ENCODE assay signal across 8 cellular contexts in the genomic region with DNA sequence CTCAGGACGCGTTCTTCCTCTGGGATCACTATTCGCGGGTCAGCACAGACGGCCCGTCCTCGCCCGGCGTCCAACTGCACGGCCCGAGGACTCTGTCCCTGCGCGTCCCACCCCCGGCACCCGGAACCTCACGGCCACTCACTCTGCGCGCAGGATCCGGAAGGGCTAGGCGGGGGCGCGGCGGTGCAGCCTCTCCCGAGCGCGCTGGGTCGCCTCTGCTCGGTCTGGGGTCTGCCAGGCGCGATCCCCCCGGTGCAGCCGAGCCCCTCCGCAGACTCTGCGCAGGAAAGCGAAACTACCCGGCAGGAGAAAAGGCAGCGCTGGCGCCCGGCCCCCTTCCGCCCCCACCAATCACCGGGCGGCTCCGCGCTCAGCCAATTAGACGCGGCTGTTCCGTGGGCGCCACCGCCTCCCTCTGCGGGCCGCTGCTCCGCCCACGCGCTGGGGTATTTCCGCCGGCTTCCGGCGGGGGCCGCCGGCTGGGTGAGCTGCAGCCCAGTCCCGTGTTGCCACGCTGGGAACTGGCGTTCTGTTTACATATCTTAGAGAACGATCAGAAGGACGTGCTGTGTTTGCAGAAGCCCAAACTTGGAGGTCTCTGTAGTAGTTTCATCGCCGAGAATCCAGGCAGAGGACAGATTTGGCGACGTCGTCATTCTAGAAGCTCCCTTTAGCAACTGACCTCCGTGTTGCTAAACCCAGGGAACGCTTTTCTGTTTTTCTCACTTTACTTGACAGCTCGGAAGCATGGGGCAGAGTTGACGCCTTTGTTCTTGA. TPM values are rescaled to one million over a fixed set of nuclear protein-coding genes. Genes with fewer than 3 reads are reported as not detected.
DNase-seq lines count a peak whose midpoint lies in the region; ATAC-seq, FAIRE-seq and TF ChIP-seq lines count a peak whose summit lies in the region.

TSS of gene STAT1 (minus strand) at position 296 of the 777 bp plus-strand sequence. CDS start 4,168 bp downstream, outside the sequence.

- peaks cover 0 to 9% (median 3%) of the 10 kb centered on the region in 4 experiments; a peak in 5 of 8 replicates for H3K36me3 ChIP-seq in H1 (ENCODE audit: control insufficient read depth in 2 of 4, insufficient read depth in 4 of 4, low read length in 3 of 4)
- H3K36me3 ChIP-seq in mesenchymal stem cell (ENCODE audit: control insufficient read depth in 1 of 2, insufficient read depth in 2 of 2, low read depth in 1 of 2, low read length in 2 of 2), result peaks cover 10 to 36% of the 10 kb centered on the region in 2 experiments

- H4K20me1 ChIP-seq in H1 (replicated peaks in 1 of 2; ENCODE audit: control insufficient read depth in 1 of 2, insufficient read depth in 2 of 2, low read length in 2 of 2), result peaks cover 0 to 4% of the 10 kb centered on the region in 2 experiments

- H3K4me2 ChIP-seq in H1 (ENCODE audit: insufficient read depth in 1 of 2, low read depth in 2 of 2, low read length in 2 of 2) (peak within 1 kb of the TSS; percentile 98 to 99), mesenchymal stem cell (ENCODE audit: low read length, poor library complexity, severe bottlenecking) (peak within 1 kb of the TSS; percentile 87)

- TF ChIP-seq POLR2A in H1 (IDR thresholded peaks at IDR 0.05; ENCODE audit: control extremely low read depth in 1 of 2, low read depth in 2 of 2, low read length in 2 of 2), result peak; percentile 86 to 98

- CTCF ChIA-PET in H1 (lab: Charles Lee; ENCODE audit: partially characterized antibody), result interaction anchor here (1.2 to 3.2 kb wide), 5 partner anchors 9 to 18 kb away, joined by 3 to 15 read pairs (median 8); no protein-coding TSS in a partner anchor

- no peak within 1 kb of the TSS for H3K23ac ChIP-seq in H1 (ENCODE audit: insufficient read length)
- H3K23ac ChIP-seq in mesenchymal stem cell (ENCODE audit: low read length in 2 of 2), result peak within 1 kb of the TSS in 1 of 2 experiments; percentile 46

- H3K27me3 ChIP-seq in H1 (replicated peaks in 1 of 4; ENCODE audit: control insufficient read depth in 3 of 4, extremely low read depth in 1 of 4, insufficient read depth in 3 of 4, low read length in 3 of 4) (peaks cover 0 to 13% (median 6%) of the 10 kb centered on the region in 4 experiments; a peak in 4 of 7 replicates), mesenchymal stem cell (ENCODE audit: control insufficient read depth in 1 of 2, insufficient read depth in 1 of 2, low read length in 2 of 2) (no peaks in the 10 kb centered on the region)

- H3K14ac ChIP-seq in H1 (ENCODE audit: insufficient read length), result no peak within 1 kb of the TSS
- peak within 1 kb of the TSS in 1 of 2 experiments; percentile 97 for H3K14ac ChIP-seq in mesenchymal stem cell (ENCODE audit: low read length in 2 of 2)

- H3K79me1 ChIP-seq in H1 (ENCODE audit: low read depth, low read length) (no peaks in the 10 kb centered on the region), mesenchymal stem cell (replicated peaks; ENCODE audit: low read length, poor library complexity, severe bottlenecking) (no peaks in the 10 kb centered on the region)

- H2AFZ ChIP-seq in H1 (ENCODE audit: low read length), result peak within 1 kb of the TSS; percentile 89
- peak within 1 kb of the TSS; percentile 54 for H2AFZ ChIP-seq in mesenchymal stem cell (ENCODE audit: low read depth, low read length)

- peak within 1 kb of the TSS; percentile 37 for H3K56ac ChIP-seq in H1 (replicated peaks; ENCODE audit: insufficient read length, low read depth, low read length)

- peak; percentile 80 for ATAC-seq in GM19467 (IDR thresholded peaks at IDR 0.05; ENCODE audit: unreplicated experiment)

- H3K9me3 ChIP-seq in H1 (ENCODE audit: insufficient read depth in 2 of 2, low read depth in 1 of 2, low read length in 1 of 2), result no peaks in the 10 kb centered on the region
- no peaks in the 10 kb centered on the region for H3K9me3 ChIP-seq in mesenchymal stem cell (ENCODE audit: control insufficient read depth, low read length)

- H2BK120ac ChIP-seq in H1 (replicated peaks; ENCODE audit: low read depth, low read length) (peak within 1 kb of the TSS; percentile 75), mesenchymal stem cell (ENCODE audit: low read depth, low read length) (peak within 1 kb of the TSS; percentile 54)

- peak within 1 kb of the TSS; percentile 73 for H3K4ac ChIP-seq in H1 (replicated peaks; ENCODE audit: insufficient read length, low read depth, low read length)
- H3K4ac ChIP-seq in mesenchymal stem cell (ENCODE audit: low read depth in 1 of 2, low read length in 2 of 2), result peak within 1 kb of the TSS; percentile 83 to 88

- H2AK5ac ChIP-seq in H1 (ENCODE audit: low read depth, low read length) (no peak within 1 kb of the TSS), mesenchymal stem cell (ENCODE audit: low read length, severe bottlenecking) (peak within 1 kb of the TSS; percentile 93)

- peak within 1 kb of the TSS; percentile 61; the same call in 1 of the 2 replicates for H3K27ac ChIP-seq in H1 (ENCODE audit: low read depth, low read length)
- H3K27ac ChIP-seq in mesenchymal stem cell (ENCODE audit: low read length, poor library complexity, severe bottlenecking), result peak within 1 kb of the TSS; percentile 88

- H2BK15ac ChIP-seq in H1 (ENCODE audit: low read length) (0 out of 2 replicates have a peak within 1 kb of the TSS, but pooled peaks have one; percentile 47), mesenchymal stem cell (ENCODE audit: low read depth, poor library complexity, severe bottlenecking) (peak within 1 kb of the TSS; percentile 12)

- peak; percentile 93 to 100; a peak in 2 of 3 replicates for TF ChIP-seq EP300 in H1 (IDR thresholded peaks at IDR 0.05; ENCODE audit: borderline replicate concordance in 1 of 2, low read depth in 2 of 2, low read length in 2 of 2)

- H2BK20ac ChIP-seq in H1 (ENCODE audit: low read length), result no peak within 1 kb of the TSS

- H3K9ac ChIP-seq in H1 (replicated peaks in 1 of 4; ENCODE audit: extremely low read depth in 1 of 4, low read depth in 3 of 4, low read length in 3 of 4) (peak within 1 kb of the TSS; percentile 70 to 89 (median 76)), mesenchymal stem cell (ENCODE audit: low read length) (peak within 1 kb of the TSS; percentile 99)

- peak within 1 kb of the TSS; percentile 66; the same call in 1 of the 2 replicates for H3K18ac ChIP-seq in H1 (ENCODE audit: extremely low read depth, low read length)
- peak within 1 kb of the TSS; percentile 82 to 96 for H3K18ac ChIP-seq in mesenchymal stem cell (ENCODE audit: low read depth in 1 of 2, low read length in 2 of 2)

- H3K4me3 ChIP-seq in H1 (ENCODE audit: extremely low read depth in 1 of 4, insufficient read depth in 2 of 4, low read depth in 3 of 4, low read length in 4 of 4), result peak within 1 kb of the TSS; percentile 77 to 96 (median 90)
- peak within 1 kb of the TSS; percentile 91 to 100 for H3K4me3 ChIP-seq in mesenchymal stem cell (ENCODE audit: insufficient read depth in 1 of 2, low read depth in 1 of 2, low read length in 2 of 2)

- H4K91ac ChIP-seq in H1 (replicated peaks; ENCODE audit: insufficient read length, low read length) (no peak within 1 kb of the TSS), mesenchymal stem cell (ENCODE audit: low read length) (peak within 1 kb of the TSS; percentile 94)

- H3K4me1 ChIP-seq in H1 (replicated peaks in 1 of 4; ENCODE audit: control insufficient read depth in 3 of 4, insufficient read depth in 4 of 4, low read length in 3 of 4) (peaks cover 0 to 6% (median 1%) of the 10 kb centered on the region in 4 experiments; a peak in 3 of 7 replicates), mesenchymal stem cell (ENCODE audit: control insufficient read depth, insufficient read depth, low read depth, low read length) (peaks cover 17% of the 10 kb centered on the region)

- POLR2A ChIA-PET in H1 (lab: Charles Lee; ENCODE audit: partially characterized antibody), result interaction anchor here (0.6 to 1.4 kb wide), 4 partner anchors 10 to 133 kb away, joined by 3 to 10 read pairs (median 3); no protein-coding TSS in a partner anchor

- no peak for FAIRE-seq in H1 (lab: Jason Lieb, UNC)

- WGBS in H1 (ENCODE audit: extremely low coverage in 1 of 2, insufficient coverage in 1 of 2, insufficient read length in 1 of 2, insufficient replicate concordance in 2 of 2, low coverage in 1 of 2, low lambda C conversion rate in 2 of 2, missing lambda C conversion rate in 1 of 2), 2 experiments, result 2% methylated on average over 60 of the region's 74 CpGs; no CpG with 5 or more reads in 1 of the 2 experiments
- WGBS in mesenchymal stem cell, result 2% methylated on average over 64 of the region's 74 CpGs

- H2BK5ac ChIP-seq in H1 (ENCODE audit: low read depth, low read length) (peak within 1 kb of the TSS; percentile 75; the same call in 1 of the 2 replicates), mesenchymal stem cell (ENCODE audit: low read depth, low read length, poor library complexity, severe bottlenecking) (peak within 1 kb of the TSS; percentile 80)

- H3K23me2 ChIP-seq in H1 (ENCODE audit: low read depth, low read length), result peaks cover 12% of the 10 kb centered on the region

- TF ChIP-seq CTCF in H1 (IDR thresholded peaks at IDR 0.05; ENCODE audit: control extremely low read depth in 1 of 3, insufficient read depth in 1 of 3, low read depth in 1 of 3, low read length in 3 of 3), result no peak

- DNase-seq in COLO668 (lab: John Stamatoyannopoulos, UW; ENCODE audit: unreplicated experiment) (peak; percentile 94), HPDE6-E6E7 (ENCODE audit: extremely low spot score) (peak; percentile 89), NK-92 (lab: John Stamatoyannopoulos, UW; ENCODE audit: unreplicated experiment) (peak; percentile 61), H1 (ENCODE audit: low read depth in 1 of 2, low spot score in 2 of 2) (peak in 1 of 2 experiments; percentile 99), mesenchymal stem cell (peak; percentile 95)
- DNase-seq in activated CD8-positive, alpha-beta memory T cell treated with anti-CD3 and anti-CD28 coated beads for 24 hours, result peak; percentile 99
- peak; percentile 89 for DNase-seq in stimulated activated CD8-positive, alpha-beta memory T cell treated with anti-CD3 and anti-CD28 coated beads, Interleukin-12 subunit alpha, Interleukin-12 subunit beta, amount 100 ng/mL, for 24 hours (ENCODE audit: extremely low read depth)

- peak within 1 kb of the TSS; percentile 89 for H4K5ac ChIP-seq in H1 (ENCODE audit: insufficient read length, low read depth, low read length)

- H3K79me2 ChIP-seq in H1 (ENCODE audit: control insufficient read depth in 1 of 2, insufficient read depth in 2 of 2, low read length in 2 of 2), result peaks cover 3 to 19% of the 10 kb centered on the region in 2 experiments; a peak in 2 of 4 replicates

- TF ChIP-seq RAD21 in H1 (IDR thresholded peaks at IDR 0.05 in 1 of 2, conservative IDR thresholded peaks at IDR 0.05 in 1 of 2; ENCODE audit: low read depth in 2 of 2, low read length in 2 of 2), result no peak; a peak in 1 of 4 replicates

- H2BK12ac ChIP-seq in H1 (ENCODE audit: low read depth, low read length), result peak within 1 kb of the TSS; percentile 52; the same call in 1 of the 2 replicates
- H2BK12ac ChIP-seq in mesenchymal stem cell (ENCODE audit: low read length in 2 of 2), result peak within 1 kb of the TSS; percentile 28 to 45

- peak within 1 kb of the TSS; percentile 92 for H4K8ac ChIP-seq in H1 (ENCODE audit: extremely low read depth, insufficient read depth, low read length)
- peak within 1 kb of the TSS; percentile 55 for H4K8ac ChIP-seq in mesenchymal stem cell (ENCODE audit: low read length)

RNA-seq across cellular contexts. Expression of gene STAT1, which starts in this region (rescaled TPM):
- 43.0 and 43.8 TPM in 2 replicates for total RNA-seq in H1 (2021; fragmentation: NEBNext Ultra II Directional; extraction: Animal tissue kit (Norgen Biotek cat#: 25700))
- polyA plus RNA-seq in H1 (2011; rRNA removed), result 18.1 and 20.3 TPM in 2 replicates
- 26.1 TPM for polyA plus RNA-seq in H1 (2011; cell fraction: cytosol; rRNA removed)
- 32.2 TPM for polyA plus RNA-seq in H1 (2011; cell fraction: nucleus; rRNA removed)
- 28.1 to 40.2 TPM (median 34.1 TPM) in 4 replicates for polyA plus RNA-seq in H1 (2012, experiment 1 of 2)
- polyA plus RNA-seq in H1 (2012, experiment 2 of 2), result 2.6 TPM
- 29.0 TPM for polyA plus RNA-seq in H1 (2013, experiment 1 of 2)
- polyA plus RNA-seq in H1 (2013, experiment 2 of 2), result 28.0 TPM
- 52.6 and 71.4 TPM in 2 replicates for polyA minus RNA-seq in H1 (2011; rRNA and poly(A)+ RNA removed)
- polyA minus RNA-seq in H1 (2011; cell fraction: cytosol; rRNA and poly(A)+ RNA removed), result 33.2 TPM
- 57.0 TPM for polyA minus RNA-seq in H1 (2011; cell fraction: nucleus; rRNA and poly(A)+ RNA removed)
- polyA plus RNA-seq in mesenchymal stem cell (2013, experiment 1 of 2), result 77.9 TPM
- 78.1 TPM for polyA plus RNA-seq in mesenchymal stem cell (2013, experiment 2 of 2)
